Comparison of ENCODE assay signal across 8 cellular contexts in the genomic region with DNA sequence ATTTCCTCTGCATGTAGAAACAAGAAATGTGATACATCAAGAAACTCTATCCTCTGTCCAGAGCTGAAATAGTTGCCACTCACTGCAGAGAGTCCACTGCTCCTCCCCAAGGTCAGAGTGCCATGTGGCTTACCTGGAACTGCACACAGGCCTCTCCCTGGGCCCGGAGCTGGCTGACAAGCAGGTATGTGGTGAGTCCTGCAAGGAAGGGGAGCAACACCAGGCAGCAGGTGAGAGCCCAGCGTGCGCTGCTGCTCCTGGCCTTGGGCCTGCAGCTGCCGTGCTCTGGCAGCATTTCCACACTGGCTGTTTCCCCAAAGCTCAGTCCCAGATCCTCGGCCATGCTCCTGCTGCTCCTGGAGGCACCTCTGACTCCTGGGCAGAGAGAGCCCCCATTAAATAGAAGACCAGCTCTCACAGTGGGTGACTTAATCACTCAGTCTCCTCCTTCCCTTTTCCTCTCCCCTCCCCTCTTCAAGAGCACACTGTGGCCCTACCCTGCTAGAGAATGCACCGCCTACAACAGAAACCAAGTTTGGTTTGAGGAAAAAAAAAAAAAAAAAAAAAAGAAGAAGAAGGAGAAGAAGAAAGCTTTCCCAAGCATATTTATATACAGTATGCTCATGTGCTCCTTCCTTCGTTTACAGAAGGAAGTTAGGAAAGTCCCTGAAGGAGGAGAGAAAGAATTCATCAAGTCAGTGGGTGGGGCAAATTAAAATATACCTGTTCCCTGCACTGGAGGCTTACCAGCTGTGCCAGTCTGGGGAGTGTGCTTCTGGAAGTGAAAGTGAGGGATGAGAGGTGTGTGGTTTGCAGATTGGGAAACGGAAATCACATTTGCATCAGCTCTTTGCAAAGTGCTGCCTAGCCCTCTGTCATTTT. TPM values are rescaled to one million over a fixed set of nuclear protein-coding genes. Genes with fewer than 3 reads are reported as not detected.
A peak's percentile ranks its signal among the peaks of the same experiment; 100 is the strongest.
DNase-seq lines count a peak whose midpoint lies in the region; ATAC-seq and TF ChIP-seq lines count a peak whose summit lies in the region.

A gene (minus strand): TSS at position 370 of the 882 bp plus-strand sequence. CDS start 27 bp downstream, at position 343.

- peaks cover 37% of the 10 kb centered on the region for H3K4me1 ChIP-seq in PC-3 (ENCODE audit: insufficient read depth, low read length)

- peak; percentile 45 for DNase-seq in Calu3
- DNase-seq in PC-3, result peak; percentile 43
- peak; percentile 85 for DNase-seq in epithelial cell of esophagus (ENCODE audit: low read depth)
- DNase-seq in nephron progenitor cell, result peak; percentile 37
- DNase-seq in NCI-H524 (lab: John Stamatoyannopoulos, UW), result no peak
- DNase-seq in inferior parietal cortex (ENCODE audit: extremely low spot score), result no peak

- H3K27me3 ChIP-seq in PC-3 (ENCODE audit: low read length), result no peaks in the 10 kb centered on the region

- H3K36me3 ChIP-seq in PC-3 (ENCODE audit: low read depth, low read length), result no peaks in the 10 kb centered on the region

- peak within 1 kb of the TSS; percentile 69 for H3K4me2 ChIP-seq in PC-3 (ENCODE audit: low read length)

- no peaks in the 10 kb centered on the region for H3K79me2 ChIP-seq in PC-3 (ENCODE audit: low read length)

- H3K27ac Mint-ChIP-seq in Calu3 (ENCODE audit: unreplicated experiment) (peak within 1 kb of the TSS; percentile 62), nephron progenitor cell (peak within 1 kb of the TSS; percentile 47)

- H3K9me3 Mint-ChIP-seq in Calu3 (ENCODE audit: low read depth, unreplicated experiment) (no peaks in the 10 kb centered on the region), nephron progenitor cell (no peaks in the 10 kb centered on the region)

- H3K9me2 ChIP-seq in PC-3 (replicated peaks; ENCODE audit: low read length), result no peaks in the 10 kb centered on the region

- TF ChIP-seq CTCF in Calu3 (IDR thresholded peaks at IDR 0.05; ENCODE audit: unreplicated experiment), result no peak
- TF ChIP-seq CTCF in PC-3 (conservative IDR thresholded peaks at IDR 0.05; ENCODE audit: low read depth, low read length), result no peak
- no peak for TF ChIP-seq CTCF in epithelial cell of esophagus (IDR thresholded peaks at IDR 0.05; ENCODE audit: insufficient read depth, low read depth, low read length, missing control alignments)
- TF ChIP-seq CTCF in nephron progenitor cell (IDR thresholded peaks at IDR 0.05), result no peak

- peak within 1 kb of the TSS; percentile 62 for H3K27ac ChIP-seq in PC-3 (ENCODE audit: low read length)

- no peaks in the 10 kb centered on the region for H4K20me1 ChIP-seq in PC-3 (ENCODE audit: low read length)

- no peaks in the 10 kb centered on the region for H3K9me3 ChIP-seq in PC-3 (ENCODE audit: low read length)

- BruUV-seq in Calu3 (replicated peaks; lab: Mats Ljungman, UMichigan) (no TSS peak), PC-3 (replicated peaks; lab: Mats Ljungman, UMichigan) (no TSS peak)

- H3K4me3 ChIP-seq in PC-3 (ENCODE audit: low read length) (peak within 1 kb of the TSS; percentile 47; the same call in 1 of the 2 replicates), epithelial cell of esophagus (ENCODE audit: low read length) (no peak within 1 kb of the TSS)

- intact Hi-C loops in Calu3 (cut with micrococcal nuclease; ENCODE audit: unreplicated experiment) (loop anchor here (2.0 to 5.0 kb wide), 3 partner anchors 27 to 76 kb away; no protein-coding TSS in a partner anchor), PC-3 (cut with micrococcal nuclease) (loop anchor here (10.0 kb wide), 2 partner anchors 49 to 61 kb away; no protein-coding TSS in a partner anchor)

- H3K4me1 Mint-ChIP-seq in Calu3 (ENCODE audit: low read depth, unreplicated experiment), result peaks cover 45% of the 10 kb centered on the region
- peaks cover 37% of the 10 kb centered on the region for H3K4me1 Mint-ChIP-seq in nephron progenitor cell

- no peaks in the 10 kb centered on the region for H3K27me3 Mint-ChIP-seq in Calu3 (ENCODE audit: unreplicated experiment)
- H3K27me3 Mint-ChIP-seq in nephron progenitor cell (ENCODE audit: low read depth, poor library complexity), result peaks cover 14% of the 10 kb centered on the region

- peak within 1 kb of the TSS; percentile 66 for H3K4me3 Mint-ChIP-seq in Calu3 (ENCODE audit: low read depth, unreplicated experiment)
- peak within 1 kb of the TSS; percentile 51 for H3K4me3 Mint-ChIP-seq in nephron progenitor cell

- H3F3A ChIP-seq in PC-3 (ENCODE audit: low read length, unreplicated experiment), result no peaks in the 10 kb centered on the region

- peak within 1 kb of the TSS; percentile 36; the same call in 1 of the 2 replicates for H3K9ac ChIP-seq in PC-3 (ENCODE audit: low read length)

- peaks cover 19% of the 10 kb centered on the region for H3K36me3 Mint-ChIP-seq in Calu3 (ENCODE audit: insufficient read depth, unreplicated experiment)
- no peaks in the 10 kb centered on the region for H3K36me3 Mint-ChIP-seq in nephron progenitor cell (ENCODE audit: low read depth)

- POLR2A ChIA-PET in PC-3 (lab: Charles Lee; ENCODE audit: unreplicated experiment), result interaction anchor here (0.6 kb wide), 1 partner anchor 17 kb away, joined by 10 read pairs; no protein-coding TSS in a partner anchor

- peak within 1 kb of the TSS; percentile 39 for H2AFZ ChIP-seq in PC-3 (ENCODE audit: low read length)

- CTCF ChIA-PET in Calu3 (lab: Charles Lee), result interaction anchor here (0.6 to 1.2 kb wide), 3 partner anchors 9 to 101 kb away, joined by 3 read pairs; no protein-coding TSS in a partner anchor
- CTCF ChIA-PET in PC-3 (lab: Charles Lee), result interaction anchor here (0.5 kb wide), 2 partner anchors 89 to 1045 kb away, joined by 3 to 4 read pairs; no protein-coding TSS in a partner anchor

- ATAC-seq in GM19351 (IDR thresholded peaks at IDR 0.05; ENCODE audit: unreplicated experiment) (peak; percentile 92), HG03354 (IDR thresholded peaks at IDR 0.05; ENCODE audit: poor library complexity, severe bottlenecking, unreplicated experiment) (peak; percentile 96), PC-3 (peak; percentile 64)

RNA-seq across cellular contexts. Expression of the gene that starts here (rescaled TPM):
- total RNA-seq in Calu3 (2022), result 4.9 and 7.5 TPM in 2 replicates
- 1.7 and 2.2 TPM in 2 replicates for total RNA-seq in PC-3 (2014; rRNA removed)

Comparison
In these comparisons a context has a peak if more than half of its experiments do, and no peak if none do; other contexts are left out.
1. DNase-seq: peak in Calu3 (single experiment), PC-3 (single experiment), epithelial cell of esophagus (single experiment) and nephron progenitor cell (single experiment); none in NCI-H524 (0 of 2) and inferior parietal cortex (single experiment).
2. Peak in every context shown above with its lines, with median percentiles within 50 percentile points of each other: ATAC-seq.